ENCODE assay signal across 2 cellular contexts in the genomic region with DNA sequence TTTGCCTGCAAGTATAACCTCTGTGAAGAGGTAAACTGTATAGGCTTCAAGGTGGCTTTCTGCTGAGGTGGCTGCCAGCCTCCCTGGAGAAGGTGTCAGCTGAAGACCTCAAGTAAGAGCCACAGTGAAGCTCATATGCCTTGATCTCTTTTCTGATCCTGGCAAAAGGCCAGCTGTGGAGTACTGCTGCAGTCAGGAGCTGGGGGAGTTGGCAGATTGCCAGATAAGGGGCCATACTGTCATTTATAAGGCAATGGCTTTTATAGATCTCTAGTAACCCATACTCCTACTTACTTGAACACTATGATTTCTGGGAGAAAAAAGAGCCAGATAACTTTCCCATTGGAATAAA.
TF ChIP-seq lines count a peak whose summit lies in the region.

No MANE protein-coding gene starts in this region.

TF ChIP-seq in SK-N-SH, 30 proteins besides CTCF, POLR2A, EP300 and RAD21:
- TF ChIP-seq GATA2 (CRISPR knock-in tag; IDR thresholded peaks at IDR 0.05) (peak; percentile 81), RCOR1 (IDR thresholded peaks at IDR 0.05; ENCODE audit: low read length) (peak; percentile 34; the same call in 1 of the 2 replicates), CHD2 (IDR thresholded peaks at IDR 0.05; ENCODE audit: low read length, partially characterized antibody) (peak; percentile 16), NFIC (IDR thresholded peaks at IDR 0.05; ENCODE audit: borderline replicate concordance) (peak; percentile 77), ZBTB33 (IDR thresholded peaks at IDR 0.05; ENCODE audit: borderline replicate concordance, low read depth) (no peak), RFX5 (IDR thresholded peaks at IDR 0.05; ENCODE audit: low read length) (no peak), FOXM1 (IDR thresholded peaks at IDR 0.05; ENCODE audit: low read depth) (no peak), GABPA (IDR thresholded peaks at IDR 0.05; ENCODE audit: low read depth) (no peak), USF1 (IDR thresholded peaks at IDR 0.05; ENCODE audit: borderline replicate concordance, low read depth) (no peak)

TF ChIP-seq in K562, 482 proteins besides CTCF, POLR2A, EP300 and RAD21 (continues in another document):
- TF ChIP-seq ZBTB12 (CRISPR knock-in tag; IDR thresholded peaks at IDR 0.05) (no peak), SMAD1 (IDR thresholded peaks at IDR 0.05; ENCODE audit: low read depth, low read length, partially characterized antibody) (peak; percentile 100), KDM5B (IDR thresholded peaks at IDR 0.05; ENCODE audit: insufficient replicate concordance, low read depth, low read length) (no peak), TFAM (CRISPR knock-in tag; conservative IDR thresholded peaks at IDR 0.05) (no peak), KAT7 (CRISPR knock-in tag; IDR thresholded peaks at IDR 0.05; ENCODE audit: borderline replicate concordance) (no peak), MYC (IDR thresholded peaks at IDR 0.05; ENCODE audit: low read depth, low read length) (peak; percentile 33; the same call in 1 of the 2 replicates), MYC (CRISPR knock-in tag; IDR thresholded peaks at IDR 0.05; ENCODE audit: borderline replicate concordance, low read depth) (no peak), KHSRP (IDR thresholded peaks at IDR 0.05) (no peak), RFX7 (CRISPR knock-in tag; IDR thresholded peaks at IDR 0.05) (no peak), ZNF586 (CRISPR knock-in tag; conservative IDR thresholded peaks at IDR 0.05) (no peak), NFIC (IDR thresholded peaks at IDR 0.05) (peak; percentile 100), POU5F1 (IDR thresholded peaks at IDR 0.05; ENCODE audit: borderline replicate concordance, low read depth, low read length, partially characterized antibody) (no peak), NFYB (IDR thresholded peaks at IDR 0.05; ENCODE audit: extremely low read depth, insufficient read length) (no peak), CBFA2T3 (IDR thresholded peaks at IDR 0.05) (peak; percentile 37; the same call in 1 of the 2 replicates), RCOR1 (IDR thresholded peaks at IDR 0.05; ENCODE audit: borderline replicate concordance in 1 of 2, low read depth in 2 of 2, low read length in 2 of 2) (no peak), NCOA1 (IDR thresholded peaks at IDR 0.05; ENCODE audit: low read depth) (no peak), DDX20 (tag; IDR thresholded peaks at IDR 0.05; ENCODE audit: low read depth) (no peak), GTF2A2 (tag; IDR thresholded peaks at IDR 0.05) (no peak), ZBTB8A (IDR thresholded peaks at IDR 0.05; ENCODE audit: partially characterized antibody) (no peak), ZFP1 (CRISPR knock-in tag; IDR thresholded peaks at IDR 0.05) (no peak), MCM3 (IDR thresholded peaks at IDR 0.05) (no peak), ARHGAP35 (IDR thresholded peaks at IDR 0.05; ENCODE audit: partially characterized antibody) (no peak), FOXM1 (IDR thresholded peaks at IDR 0.05; ENCODE audit: low read depth) (no peak), FOXM1 (CRISPR knock-in tag; IDR thresholded peaks at IDR 0.05; ENCODE audit: low read depth) (no peak), MIER1 (IDR thresholded peaks at IDR 0.05; ENCODE audit: low read depth) (no peak), ZNF778 (CRISPR knock-in tag; IDR thresholded peaks at IDR 0.05) (no peak), ZNF197 (CRISPR knock-in tag; IDR thresholded peaks at IDR 0.05; ENCODE audit: low read depth) (no peak), SAFB (IDR thresholded peaks at IDR 0.05; ENCODE audit: borderline replicate concordance, low read depth, low read length) (no peak), JUND (IDR thresholded peaks at IDR 0.05; ENCODE audit: borderline replicate concordance, low read depth, low read length) (no peak), JUND (tag; IDR thresholded peaks at IDR 0.05; ENCODE audit: borderline replicate concordance, low read depth, low read length) (peak; percentile 42; the same call in 1 of the 3 replicates), GTF2E2 (tag; IDR thresholded peaks at IDR 0.05) (no peak), DACH1 (IDR thresholded peaks at IDR 0.05; ENCODE audit: partially characterized antibody) (no peak), RBM22 (IDR thresholded peaks at IDR 0.05; ENCODE audit: low read depth, low read length, poor library complexity, severe bottlenecking) (no peak), POLR2B (IDR thresholded peaks at IDR 0.05; ENCODE audit: low read depth, partially characterized antibody) (no peak), GATA2 (CRISPR knock-in tag; IDR thresholded peaks at IDR 0.05) (no peak), SMAD4 (CRISPR knock-in tag; conservative IDR thresholded peaks at IDR 0.05) (peak; percentile 18; the same call in 1 of the 2 replicates), KAT2B (IDR thresholded peaks at IDR 0.05; ENCODE audit: low read depth, low read length) (no peak), CREM (IDR thresholded peaks at IDR 0.05; ENCODE audit: low read depth) (no peak), NR3C1 (CRISPR knock-in tag; IDR thresholded peaks at IDR 0.05) (no peak), CAMTA2 (CRISPR knock-in tag; conservative IDR thresholded peaks at IDR 0.05) (no peak), SMARCA4 (IDR thresholded peaks at IDR 0.05) (no peak), ZKSCAN8 (CRISPR knock-in tag; IDR thresholded peaks at IDR 0.05) (no peak), ZNF12 (CRISPR knock-in tag; IDR thresholded peaks at IDR 0.05) (no peak), MGA (IDR thresholded peaks at IDR 0.05) (no peak), TCF7L2 (IDR thresholded peaks at IDR 0.05; ENCODE audit: low read depth, low read length) (no peak), NR2C1 (IDR thresholded peaks at IDR 0.05) (no peak), NR2C1 (tag; IDR thresholded peaks at IDR 0.05) (no peak), ZNF764 (CRISPR knock-in tag; IDR thresholded peaks at IDR 0.05; ENCODE audit: low read depth) (no peak), POLR2AphosphoS5 (IDR thresholded peaks at IDR 0.05; ENCODE audit: control insufficient read depth, insufficient read depth, low read depth, low read length) (peak; percentile 67; the same call in 1 of the 2 replicates), RBM34 (IDR thresholded peaks at IDR 0.05; ENCODE audit: borderline replicate concordance, insufficient read depth, low read length) (no peak), ZNF146 (CRISPR knock-in tag; IDR thresholded peaks at IDR 0.05; ENCODE audit: unreplicated experiment) (no peak), RUNX1 (IDR thresholded peaks at IDR 0.05; ENCODE audit: low read depth) (no peak), ZFPM2 (CRISPR knock-in tag; IDR thresholded peaks at IDR 0.05) (no peak), ZNF384 (IDR thresholded peaks at IDR 0.05; ENCODE audit: low read depth, low read length) (no peak)
- TF ChIP-seq, protein P1, sequence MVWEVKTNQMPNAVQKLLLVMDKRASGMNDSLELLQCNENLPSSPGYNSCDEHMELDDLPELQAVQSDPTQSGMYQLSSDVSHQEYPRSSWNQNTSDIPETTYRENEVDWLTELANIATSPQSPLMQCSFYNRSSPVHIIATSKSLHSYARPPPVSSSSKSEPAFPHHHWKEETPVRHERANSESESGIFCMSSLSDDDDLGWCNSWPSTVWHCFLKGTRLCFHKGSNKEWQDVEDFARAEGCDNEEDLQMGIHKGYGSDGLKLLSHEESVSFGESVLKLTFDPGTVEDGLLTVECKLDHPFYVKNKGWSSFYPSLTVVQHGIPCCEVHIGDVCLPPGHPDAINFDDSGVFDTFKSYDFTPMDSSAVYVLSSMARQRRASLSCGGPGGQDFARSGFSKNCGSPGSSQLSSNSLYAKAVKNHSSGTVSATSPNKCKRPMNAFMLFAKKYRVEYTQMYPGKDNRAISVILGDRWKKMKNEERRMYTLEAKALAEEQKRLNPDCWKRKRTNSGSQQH (CRISPR knock-in tag; IDR thresholded peaks at IDR 0.05) = no peak
- TF ChIP-seq, protein P2, sequence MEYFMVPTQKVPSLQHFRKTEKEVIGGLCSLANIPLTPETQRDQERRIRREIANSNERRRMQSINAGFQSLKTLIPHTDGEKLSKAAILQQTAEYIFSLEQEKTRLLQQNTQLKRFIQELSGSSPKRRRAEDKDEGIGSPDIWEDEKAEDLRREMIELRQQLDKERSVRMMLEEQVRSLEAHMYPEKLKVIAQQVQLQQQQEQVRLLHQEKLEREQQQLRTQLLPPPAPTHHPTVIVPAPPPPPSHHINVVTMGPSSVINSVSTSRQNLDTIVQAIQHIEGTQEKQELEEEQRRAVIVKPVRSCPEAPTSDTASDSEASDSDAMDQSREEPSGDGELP (CRISPR knock-in tag; IDR thresholded peaks at IDR 0.05; ENCODE audit: borderline replicate concordance) = no peak
